In the genomic region with DNA sequence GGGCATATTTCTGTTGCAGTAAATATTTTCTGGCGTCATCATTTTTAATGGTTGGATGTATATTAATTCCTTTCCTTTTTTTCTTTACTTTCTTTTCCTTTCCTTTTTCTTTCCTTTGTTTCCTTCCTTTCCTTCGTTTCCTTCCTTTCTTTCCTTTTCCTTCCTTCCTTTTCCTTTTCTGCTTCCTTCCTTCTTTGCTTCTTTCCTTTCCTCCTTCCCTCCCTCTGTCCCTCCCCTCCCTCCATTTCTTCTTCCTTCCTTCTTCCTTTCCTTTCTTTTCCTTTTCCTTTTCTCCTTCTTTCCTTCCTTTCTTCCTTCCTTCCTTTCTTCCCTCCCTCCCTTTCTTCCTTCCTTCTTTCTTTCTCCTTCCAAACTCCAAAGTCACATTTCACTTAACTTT, we compare ENCODE assay signal across 29 cellular contexts.
"Had no signal": no experiment of that assay in that cellular context is flagged by ENCODE, and none has a peak within 500 bp of the region (broad histone marks: within the 10 kb centered on the region; RNA-seq: fewer than 3 reads in every experiment).

No MANE protein-coding gene starts in this region.

- H3K4me3 Mint-ChIP-seq: stimulated activated effector memory CD8-positive, alpha-beta T cell treated with anti-CD3 and anti-CD28 coated beads, Interleukin-12 subunit alpha, Interleukin-12 subunit beta, amount 100 ng/mL, for 72 hours; stimulated activated memory B cell treated with anti-CD40 and anti-IgM and Interleukin-4, amounts not matched to agents 10 μg/mL and 1 μg/mL and 100 μg/mL, for 72 hours; stimulated activated naive B cell treated with anti-CD40 and anti-IgM and Interleukin-4, amounts not matched to agents 10 μg/mL and 1 μg/mL and 100 μg/mL, for 72 hours; stimulated activated naive CD8-positive, alpha-beta T cell treated with anti-CD3 and anti-CD28 coated beads, Interleukin-15, amount 100 ng/mL, for 72 hours; stimulated activated naive CD8-positive, alpha-beta T cell treated with anti-CD3 and anti-CD28 coated beads, Interleukin-15, Interleukin-2, amounts not matched to agents 100 ng/mL and 50 ng/mL, for 24 hours; type B pancreatic cell had no signal

- H3K36me3 Mint-ChIP-seq: stimulated activated effector memory CD8-positive, alpha-beta T cell treated with anti-CD3 and anti-CD28 coated beads, Interleukin-12 subunit alpha, Interleukin-12 subunit beta, amount 100 ng/mL, for 72 hours; type B pancreatic cell had no signal

- DNase-seq: stimulated activated CD4-positive, alpha-beta T cell treated with anti-CD3 and anti-CD28 coated beads, Interleukin-2, amount 100 ng/mL, for 48 hours; stimulated activated CD4-positive, alpha-beta T cell treated with anti-CD3 and anti-CD28 coated beads, Interleukin-4, amount 100 ng/mL, for 1 hour; stimulated activated CD4-positive, alpha-beta T cell treated with anti-CD3 and anti-CD28 coated beads, Interleukin-4, amount 100 ng/mL, for 24 hours; stimulated activated CD4-positive, alpha-beta T cell treated with anti-CD3 and anti-CD28 coated beads, Interleukin-4, amount 100 ng/mL, for 4 hours; stimulated activated CD8-positive, alpha-beta memory T cell treated with anti-CD3 and anti-CD28 coated beads, Interleukin-4, amount 100 ng/mL, for 48 hours; stimulated activated naive B cell treated with anti-CD40 and anti-IgM and Interleukin-4, amounts not matched to agents 10 μg/mL and 1 μg/mL and 100 μg/mL, for 72 hours; stimulated activated naive CD4-positive, alpha-beta T cell; stimulated activated naive CD4-positive, alpha-beta T cell treated with Interleukin-2 at 50 U/mL for 16 hours; stimulated activated naive CD8-positive, alpha-beta T cell treated with anti-CD3 and anti-CD28 coated beads, Interleukin-15, amount 100 ng/mL, for 72 hours; stimulated activated naive CD8-positive, alpha-beta T cell treated with anti-CD3 and anti-CD28 coated beads, Interleukin-15, Interleukin-2, amounts not matched to agents 100 U/mL and 50 U/mL, for 24 hours; stomach; substantia nigra; testis; thyroid gland; tibial artery; transverse colon; trophoblast cell; upper lobe of left lung; upper lobe of right lung; uterus had no signal

- H3K27me3 ChIP-seq: stomach, suprapubic skin, testis, thyroid gland, tibial artery, tibial nerve, transverse colon, upper lobe of left lung, upper lobe of right lung, uterus, vagina had no signal

- H3K27ac ChIP-seq: stomach, suprapubic skin, testis, thoracic aorta, thyroid gland, tibial artery, tibial nerve, transverse colon, upper lobe of left lung, upper lobe of right lung, uterus, vagina had no signal

- H3K27ac Mint-ChIP-seq: stimulated activated effector memory CD8-positive, alpha-beta T cell treated with anti-CD3 and anti-CD28 coated beads, Interleukin-12 subunit alpha, Interleukin-12 subunit beta, amount 100 ng/mL, for 72 hours; stimulated activated memory B cell treated with anti-CD40 and anti-IgM and Interleukin-4, amounts not matched to agents 10 μg/mL and 1 μg/mL and 100 μg/mL, for 72 hours; stimulated activated naive B cell treated with anti-CD40 and anti-IgM and Interleukin-4, amounts not matched to agents 10 μg/mL and 1 μg/mL and 100 μg/mL, for 72 hours; stimulated activated naive CD8-positive, alpha-beta T cell treated with anti-CD3 and anti-CD28 coated beads, Interleukin-15, amount 100 ng/mL, for 72 hours; stimulated activated naive CD8-positive, alpha-beta T cell treated with anti-CD3 and anti-CD28 coated beads, Interleukin-15, Interleukin-2, amounts not matched to agents 100 ng/mL and 50 ng/mL, for 24 hours; type B pancreatic cell had no signal

- H3K4me1 Mint-ChIP-seq: stimulated activated effector memory CD8-positive, alpha-beta T cell treated with anti-CD3 and anti-CD28 coated beads, Interleukin-12 subunit alpha, Interleukin-12 subunit beta, amount 100 ng/mL, for 72 hours; stimulated activated memory B cell treated with anti-CD40 and anti-IgM and Interleukin-4, amounts not matched to agents 10 μg/mL and 1 μg/mL and 100 μg/mL, for 72 hours; stimulated activated naive B cell treated with anti-CD40 and anti-IgM and Interleukin-4, amounts not matched to agents 10 μg/mL and 1 μg/mL and 100 μg/mL, for 72 hours; stimulated activated naive CD8-positive, alpha-beta T cell treated with anti-CD3 and anti-CD28 coated beads, Interleukin-15, amount 100 ng/mL, for 72 hours had no signal

- FAIRE-seq: urothelium cell line had no signal

- H3K4me3 ChIP-seq: stomach, suprapubic skin, testis, thoracic aorta, thyroid gland, tibial artery, tibial nerve, transverse colon, upper lobe of left lung, upper lobe of right lung, uterus, vagina had no signal

- H3K36me3 ChIP-seq: stomach, suprapubic skin, thoracic aorta, thyroid gland, tibial artery, transverse colon, upper lobe of left lung, upper lobe of right lung, uterus, vagina had no signal

- ATAC-seq: stimulated activated effector memory CD8-positive, alpha-beta T cell treated with anti-CD3 and anti-CD28 coated beads, Interleukin-12 subunit alpha, Interleukin-12 subunit beta, amount 100 ng/mL, for 72 hours; stimulated activated memory B cell treated with anti-CD40 and anti-IgM and Interleukin-4, amounts not matched to agents 10 μg/mL and 1 μg/mL and 100 μg/mL, for 72 hours; stimulated activated naive B cell treated with anti-CD40 and anti-IgM and Interleukin-4, amounts not matched to agents 10 μg/mL and 1 μg/mL and 100 μg/mL, for 72 hours; stimulated activated naive CD8-positive, alpha-beta T cell treated with anti-CD3 and anti-CD28 coated beads, Interleukin-15, amount 100 ng/mL, for 72 hours; stimulated activated naive CD8-positive, alpha-beta T cell treated with anti-CD3 and anti-CD28 coated beads, Interleukin-15, Interleukin-2, amounts not matched to agents 100 U/mL and 50 U/mL, for 24 hours; upper lobe of right lung had no signal

- H3K4me1 ChIP-seq: stomach, suprapubic skin, testis, thyroid gland, tibial artery, tibial nerve, transverse colon, upper lobe of left lung, upper lobe of right lung, uterus, vagina had no signal

- H3K9me3 ChIP-seq: stomach, suprapubic skin, testis, thoracic aorta, thyroid gland, tibial artery, tibial nerve, transverse colon, upper lobe of left lung, upper lobe of right lung, uterus, vagina had no signal
